In the genomic region with DNA sequence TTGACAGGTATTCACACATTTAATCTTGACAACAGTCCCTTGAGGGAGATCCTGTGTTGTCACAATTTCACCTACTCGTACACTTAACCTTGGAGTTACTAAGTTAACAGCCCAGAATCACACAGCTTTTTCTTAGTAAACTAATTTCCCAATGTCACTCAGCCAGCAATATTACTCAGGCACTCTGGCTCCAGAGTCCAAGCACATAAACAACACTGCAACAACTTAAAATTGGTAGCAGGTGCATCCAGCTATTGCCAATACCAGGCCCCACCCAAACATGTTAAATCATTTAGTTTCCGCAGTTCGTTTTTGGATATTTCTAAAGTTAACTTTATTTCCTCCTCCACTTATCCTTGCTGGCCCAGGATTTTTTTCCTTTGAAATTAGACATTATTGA, we compare ENCODE assay signal across 23 cellular contexts. TPM values are rescaled to one million over a fixed set of nuclear protein-coding genes. Genes with fewer than 3 reads are reported as not detected.
DNase-seq lines count a peak whose midpoint lies in the region; ATAC-seq, FAIRE-seq and TF ChIP-seq lines count a peak whose summit lies in the region.
"Had no signal": no experiment of that assay in that cellular context is flagged by ENCODE, and none has a peak within 500 bp of the region (broad histone marks: within the 10 kb centered on the region; RNA-seq: fewer than 3 reads in every experiment).

No MANE protein-coding gene starts in this region.

- DNase-seq in H54 (ENCODE audit: insufficient read length, low spot score): no peak
- no peak for DNase-seq in left colon
- DNase-seq in progenitor cell of endocrine pancreas (ENCODE audit: low spot score, unreplicated experiment): no peak
- no peak for DNase-seq in suprapubic skin (ENCODE audit: low spot score in 2 of 2)
- no peak for DNase-seq in Right ventricle myocardium superior
- DNase-seq: BE2C; C1 segment of cervical spinal cord; Caco-2; Calu3; CD4-positive, alpha-beta memory T cell; CD4-positive, CD25-positive, alpha-beta regulatory T cell; CD8-positive, alpha-beta memory T cell; DMS79 treated with DMSO at 0.1 percent for 48 hours; GF-D8 had no signal

- intact Hi-C loops in left colon (cut with DNase I, micrococcal nuclease) (no loop called here), Right ventricle myocardium superior (cut with DNase I) (no loop called here)

- H3K4me1 ChIP-seq in suprapubic skin: no peaks in the 10 kb centered on the region
- H3K4me1 ChIP-seq: A549, BE2C, BLaER1, Caco-2 had no signal

- H3K4me1 Mint-ChIP-seq in progenitor cell of endocrine pancreas (ENCODE audit: low read depth): peaks cover 9% of the 10 kb centered on the region
- H3K4me1 Mint-ChIP-seq: CD4-positive, alpha-beta memory T cell; CD4-positive, CD25-positive, alpha-beta regulatory T cell; CD8-positive, alpha-beta memory T cell had no signal

- H3K27ac ChIP-seq in suprapubic skin: no peak overlapping the region
- H3K27ac ChIP-seq: 22Rv1, A549, BLaER1 had no signal

- no peak overlapping the region for H3K4me3 ChIP-seq in suprapubic skin
- H3K4me3 ChIP-seq: A549, BLaER1 had no signal

- H3K27me3 Mint-ChIP-seq in progenitor cell of endocrine pancreas: no peaks in the 10 kb centered on the region
- H3K27me3 Mint-ChIP-seq: CD4-positive, CD25-positive, alpha-beta regulatory T cell had no signal

- H3K36me3 ChIP-seq in suprapubic skin: no peaks in the 10 kb centered on the region
- H3K36me3 ChIP-seq: BE2C, BLaER1 had no signal

- TF ChIP-seq POLR2A in H54 (IDR thresholded peaks at IDR 0.05; ENCODE audit: low read depth, low read length): no peak
- TF ChIP-seq POLR2A in suprapubic skin (IDR thresholded peaks at IDR 0.05): no peak

- no peak overlapping the region for H3K4me3 Mint-ChIP-seq in progenitor cell of endocrine pancreas (ENCODE audit: low read depth)
- H3K4me3 Mint-ChIP-seq: CD14-positive monocyte; CD4-positive, alpha-beta memory T cell; CD4-positive, CD25-positive, alpha-beta regulatory T cell; CD8-positive, alpha-beta memory T cell had no signal

- peak; percentile 43 for FAIRE-seq in H54 (lab: Jason Lieb, UNC)
- FAIRE-seq: A549, D721Med, G401.6, GM12891, GM19239 had no signal

- no peaks in the 10 kb centered on the region for H3K36me3 Mint-ChIP-seq in progenitor cell of endocrine pancreas (ENCODE audit: insufficient read depth)
- H3K36me3 Mint-ChIP-seq: CD14-positive monocyte; CD4-positive, alpha-beta memory T cell; CD4-positive, CD25-positive, alpha-beta regulatory T cell; CD8-positive, alpha-beta memory T cell had no signal

- no peaks in the 10 kb centered on the region for H3K27me3 ChIP-seq in suprapubic skin
- H3K27me3 ChIP-seq: BE2C, BLaER1 had no signal

- no peak for TF ChIP-seq CTCF in progenitor cell of endocrine pancreas (IDR thresholded peaks at IDR 0.05; ENCODE audit: unreplicated experiment)
- no peak for TF ChIP-seq CTCF in suprapubic skin (IDR thresholded peaks at IDR 0.05)

- no peaks in the 10 kb centered on the region for H3K9me3 Mint-ChIP-seq in progenitor cell of endocrine pancreas (ENCODE audit: low read depth)
- H3K9me3 Mint-ChIP-seq: CD4-positive, alpha-beta memory T cell; CD4-positive, CD25-positive, alpha-beta regulatory T cell; CD8-positive, alpha-beta memory T cell had no signal

- H3K9me3 ChIP-seq in suprapubic skin: no peaks in the 10 kb centered on the region
- H3K9me3 ChIP-seq: A549, BE2C, Caco-2 had no signal

- ATAC-seq in left colon (peak; percentile 72), GM21423 (IDR thresholded peaks at IDR 0.05; ENCODE audit: unreplicated experiment) (no peak), Right ventricle myocardium superior (ENCODE audit: poor library complexity) (no peak)
- ATAC-seq: A549 had no signal

- H3K27ac Mint-ChIP-seq in progenitor cell of endocrine pancreas: peak overlapping the region; percentile 41
- H3K27ac Mint-ChIP-seq: CD14-positive monocyte; CD4-positive, alpha-beta memory T cell; CD4-positive, CD25-positive, alpha-beta regulatory T cell; CD8-positive, alpha-beta memory T cell had no signal

- 49% methylated on average over 3 of the region's 3 CpGs for WGBS in suprapubic skin

- TF ChIP-seq EP300 in suprapubic skin (IDR thresholded peaks at IDR 0.05): no peak

RNA-seq across cellular contexts. Expression of gene LIG4, which starts 32.7 kb away (rescaled TPM):
- total RNA-seq in left colon (10 to 100 TPM; 12.1 to 13.2 TPM), progenitor cell of endocrine pancreas (18.1 and 18.6 TPM in 2 replicates), suprapubic skin (1 to 10 TPM; 5.2 to 8.0 (median 6.5) TPM), Right ventricle myocardium superior (6.5 TPM)

RNA-seq across cellular contexts. Expression of gene ABHD13, which starts 35.5 kb away (rescaled TPM):
- total RNA-seq in left colon: 1 to 10 TPM; 9.2 to 9.8 TPM
- total RNA-seq in progenitor cell of endocrine pancreas: 20.7 and 20.9 TPM in 2 replicates
- total RNA-seq in suprapubic skin: 10 to 100 TPM in 1 of 4 donors, 1 to 10 TPM in 3; 8.1 to 13.4 (median 9.2) TPM
- total RNA-seq in Right ventricle myocardium superior: 4.7 TPM
